Comparison of ENCODE assay signal across 9 cellular contexts in the genomic region with DNA sequence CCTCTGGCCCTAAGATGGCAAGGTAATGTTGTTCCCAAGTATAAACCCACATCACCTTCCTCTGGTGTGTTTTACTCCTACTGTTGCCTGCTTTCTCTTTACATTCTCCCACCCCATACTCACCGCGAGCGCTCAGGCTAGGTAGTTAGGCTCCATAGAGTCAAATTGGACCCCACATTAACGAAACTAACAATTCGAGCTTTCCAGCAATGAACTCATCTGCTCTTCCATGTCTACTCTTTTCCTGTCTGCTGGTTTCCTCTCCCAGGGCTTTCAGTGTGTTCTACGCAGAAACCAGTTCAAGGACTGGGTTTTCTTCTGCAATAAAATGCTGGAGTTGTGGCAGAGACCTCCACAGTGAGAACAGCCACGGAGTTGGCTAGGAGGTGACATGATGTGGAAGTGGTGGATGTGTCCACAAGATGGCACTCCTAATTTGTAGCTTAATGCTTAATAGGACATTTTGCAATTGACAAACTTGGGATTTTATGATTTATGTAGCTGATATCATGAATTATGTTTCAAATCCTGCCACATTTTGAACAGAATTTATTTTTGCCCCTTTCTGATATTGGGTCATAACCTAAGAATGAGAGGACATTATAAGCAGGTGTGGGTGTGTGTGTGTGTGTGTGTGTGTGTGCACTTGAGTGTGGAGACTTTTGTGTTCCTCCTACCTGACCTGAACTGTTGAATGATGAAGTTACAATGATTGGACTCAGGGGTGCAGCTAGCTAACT. TPM values are rescaled to one million over a fixed set of nuclear protein-coding genes. Genes with fewer than 3 reads are reported as not detected.
DNase-seq lines count a peak whose midpoint lies in the region; ATAC-seq and TF ChIP-seq lines count a peak whose summit lies in the region.
"Had no signal": no experiment of that assay in that cellular context is flagged by ENCODE, and none has a peak within 500 bp of the region (broad histone marks: within the 10 kb centered on the region; RNA-seq: fewer than 3 reads in every experiment).

No MANE protein-coding gene starts in this region.

- 0 out of 2 replicates have a peak, but pooled peaks cover 3% of the 10 kb centered on the region for H4K20me1 ChIP-seq in PC-9 (ENCODE audit: insufficient read depth)

- peaks cover 7% of the 10 kb centered on the region for H3K36me3 Mint-ChIP-seq in nephron progenitor cell (ENCODE audit: low read depth)

- CTCF ChIA-PET in GM10248 (lab: Yijun Ruan, JAX), result interaction anchor here (0.8 to 1.5 kb wide), 7 partner anchors 9 to 269 kb away, joined by 3 to 15 read pairs (median 6); no protein-coding TSS in a partner anchor
- CTCF ChIA-PET in PC-9 (lab: Charles Lee), result interaction anchor here (0.5 to 1.0 kb wide), 5 partner anchors 127 to 1545 kb away, joined by 3 to 6 read pairs (median 3); no protein-coding TSS in a partner anchor

- no peak overlapping the region for H2AFZ ChIP-seq in PC-9

- H3K4me1 ChIP-seq in PC-9 (replicated peaks; ENCODE audit: insufficient read depth), result peaks cover 14% of the 10 kb centered on the region
- peaks cover 37 to 45% of the 10 kb centered on the region in 2 donors for H3K4me1 ChIP-seq in gastrocnemius medialis

- in situ Hi-C loops in gastrocnemius medialis (cut with MboI; ENCODE audit: low sequenced_read_pairs in 4 of 4), result loop anchor here in 1 of 4 donors (25.0 kb wide), 1 partner anchor 139 kb away; no protein-coding TSS in a partner anchor

- H3F3A ChIP-seq in PC-9 (ENCODE audit: insufficient read depth, low read depth), result peaks cover 9% of the 10 kb centered on the region; the same call in 1 of the 2 replicates

- H3K9me3 ChIP-seq in PC-9 (ENCODE audit: insufficient read depth, low read depth) (no peaks in the 10 kb centered on the region), gastrocnemius medialis (no peaks in the 10 kb centered on the region)
- H3K9me3 ChIP-seq: mucosa of descending colon had no signal

- no peak for ATAC-seq in gastrocnemius medialis
- ATAC-seq in GM18517 (IDR thresholded peaks at IDR 0.05; ENCODE audit: unreplicated experiment), result no peak
- ATAC-seq: mucosa of descending colon had no signal

- POLR2A ChIA-PET in GM10248 (lab: Yijun Ruan, JAX), result no interaction called here
- POLR2A ChIA-PET in PC-9 (lab: Charles Lee; ENCODE audit: unreplicated experiment), result no interaction called here

- H3K27ac Mint-ChIP-seq in nephron progenitor cell, result peak overlapping the region; percentile 86

- TF ChIP-seq CTCF in AG10803 (conservative IDR thresholded peaks at IDR 0.05; ENCODE audit: low read length) (peak; percentile 52), GM10248 (IDR thresholded peaks at IDR 0.05; ENCODE audit: control extremely low read depth, extremely low read depth, low read depth, missing control alignments) (peak; percentile 65), PC-9 (conservative IDR thresholded peaks at IDR 0.05) (peak; percentile 54; the same call in 1 of the 2 replicates), nephron progenitor cell (IDR thresholded peaks at IDR 0.05) (no peak), gastrocnemius medialis (IDR thresholded peaks at IDR 0.05 in 4 of 5, conservative IDR thresholded peaks at IDR 0.05 in 1 of 5) (peak in 2 of 5 experiments; percentile 41 to 55)

- TF ChIP-seq POLR2A in gastrocnemius medialis (IDR thresholded peaks at IDR 0.05), result no peak

- intact Hi-C loops in PC-9 (cut with micrococcal nuclease; ENCODE audit: unreplicated experiment), result no loop called here
- intact Hi-C loops in gastrocnemius medialis (cut with DNase I; ENCODE audit: low total_unique reads), result loop anchor here (5.0 kb wide), 3 partner anchors 126 to 1606 kb away; a partner anchor contains a TSS

- no peak overlapping the region for H3K27ac ChIP-seq in PC-9
- H3K27ac ChIP-seq in gastrocnemius medialis, result peak overlapping the region in 1 of 4 donors; percentile 29

- BruUV-seq in PC-9 (replicated peaks; lab: Mats Ljungman, UMichigan), result no TSS peak

- peak overlapping the region; percentile 99 for H3K4me3 Mint-ChIP-seq in nephron progenitor cell

- H3K9me3 Mint-ChIP-seq in nephron progenitor cell, result no peaks in the 10 kb centered on the region

- peak; percentile 25 for DNase-seq in AG10803 (ENCODE audit: low read depth)
- DNase-seq in GM10248 (ENCODE audit: extremely low spot score), result peak; percentile 26
- peak; percentile 15 to 41 for DNase-seq in PC-9
- peak; percentile 16 for DNase-seq in dedifferentiated amniotic fluid mesenchymal stem cell (ENCODE audit: extremely low spot score)
- no peak for DNase-seq in nephron progenitor cell
- no peak for DNase-seq in NCI-H1092 (lab: John Stamatoyannopoulos, UW)
- no peak for DNase-seq in gastrocnemius medialis

- peaks cover 21% of the 10 kb centered on the region for H3K27me3 Mint-ChIP-seq in nephron progenitor cell (ENCODE audit: low read depth, poor library complexity)

- H3K4me2 ChIP-seq in PC-9, result peak overlapping the region; percentile 97; the same call in 1 of the 2 replicates

- no peaks in the 10 kb centered on the region for H3K27me3 ChIP-seq in PC-9 (ENCODE audit: insufficient read depth, low read depth)
- H3K27me3 ChIP-seq in gastrocnemius medialis, result no peaks in the 10 kb centered on the region

- no peaks in the 10 kb centered on the region for H3K9me2 ChIP-seq in PC-9 (ENCODE audit: insufficient read depth)

- H3K4me3 ChIP-seq in AG10803 (ENCODE audit: low read length) (no peak overlapping the region), PC-9 (no peak overlapping the region), gastrocnemius medialis (no peak overlapping the region)
- H3K4me3 ChIP-seq: mucosa of descending colon had no signal

- H3K36me3 ChIP-seq in PC-9 (ENCODE audit: low read depth), result no peaks in the 10 kb centered on the region
- peaks cover 0 to 2% of the 10 kb centered on the region in 2 donors for H3K36me3 ChIP-seq in gastrocnemius medialis

- peaks cover 30% of the 10 kb centered on the region for H3K4me1 Mint-ChIP-seq in nephron progenitor cell

- peaks cover 56% of the 10 kb centered on the region for H3K79me2 ChIP-seq in PC-9 (ENCODE audit: low read depth)

RNA-seq across cellular contexts. Expression of a gene that starts 2.2 kb away (rescaled TPM):
- 195 and 299 TPM in 2 replicates for total RNA-seq in PC-9 (2021)
- total RNA-seq in gastrocnemius medialis, result 100 to 1,000 TPM; 204 to 335 (median 276) TPM

RNA-seq across cellular contexts. Expression of a gene that starts 50.0 kb away (rescaled TPM):
- not detected in 2 replicates for total RNA-seq in PC-9 (2021)
- not detected for total RNA-seq in gastrocnemius medialis
- total RNA-seq: mucosa of descending colon had no signal

RNA-seq across cellular contexts. Expression of a gene that starts 57.0 kb away (rescaled TPM):
- 20.1 and 24.2 TPM in 2 replicates for total RNA-seq in PC-9 (2021)
- total RNA-seq in gastrocnemius medialis, result 10 to 100 TPM; 12.6 to 17.6 (median 13.9) TPM

Comparison
In these comparisons a context has a peak if more than half of its experiments do, and no peak if none do; other contexts are left out.
1. DNase-seq: peak in AG10803 (single experiment), GM10248 (single experiment), PC-9 (2 of 2) and dedifferentiated amniotic fluid mesenchymal stem cell (single experiment); none in nephron progenitor cell (single experiment), NCI-H1092 (single experiment) and gastrocnemius medialis (0 of 2).